8 cellular contexts compared by ENCODE assay signal in the genomic region with DNA sequence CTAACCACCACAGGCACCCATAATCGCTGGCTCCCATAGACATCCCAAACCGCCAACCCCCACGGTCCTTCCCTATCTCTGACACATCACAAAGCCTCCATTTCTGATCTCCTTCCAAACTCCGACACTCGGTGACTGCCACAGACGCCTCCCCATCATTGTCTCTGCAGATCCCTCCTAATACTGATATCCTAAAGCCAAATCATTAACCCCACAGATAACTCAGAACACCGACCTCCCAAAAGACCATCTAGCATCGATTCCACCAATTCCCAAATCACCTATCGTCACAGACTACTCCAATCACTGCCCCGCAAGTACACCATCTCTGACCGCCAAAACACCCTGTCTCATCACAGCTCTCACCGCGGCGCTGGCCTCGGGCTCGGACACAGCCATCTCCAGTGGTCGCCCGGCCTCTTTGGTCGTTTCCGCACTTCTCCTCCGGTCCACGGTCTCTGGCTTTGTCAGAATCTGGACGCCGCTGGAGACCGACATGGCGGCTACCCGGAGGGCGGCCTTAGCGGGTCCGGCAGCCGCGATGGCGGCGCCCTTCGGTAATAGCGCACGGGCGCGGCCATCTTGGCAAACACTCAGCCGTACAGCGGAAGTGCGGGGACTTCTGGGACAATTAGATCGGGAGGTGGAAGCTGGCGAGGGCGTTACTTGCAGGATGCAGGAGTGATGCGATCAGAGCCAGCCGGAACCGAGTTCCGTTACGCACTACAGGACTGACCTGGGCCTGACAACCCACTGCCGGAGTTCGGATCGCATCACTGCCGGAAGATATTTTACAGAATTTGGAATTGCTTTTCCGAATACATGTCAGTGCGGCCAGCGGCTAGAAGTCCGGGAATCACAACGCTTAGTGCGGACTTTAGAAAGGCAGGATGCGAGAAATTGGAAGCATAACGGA. TPM values are rescaled to one million over a fixed set of nuclear protein-coding genes. Genes with fewer than 3 reads are reported as not detected.
DNase-seq lines count a peak whose midpoint lies in the region; ATAC-seq and TF ChIP-seq lines count a peak whose summit lies in the region.

Gene ZFP37, minus strand, starts transcription at position 534 of the 916 bp plus-strand sequence. Its CDS starts 36 bp downstream, at position 498.

- DNase-seq in Ammon's horn (ENCODE audit: low spot score) (peak; percentile 97), GM20000 (ENCODE audit: low spot score) (peak; percentile 88), RWPE2 (ENCODE audit: low spot score) (peak; percentile 83), globus pallidus (ENCODE audit: low spot score) (peak; percentile 96), neuronal stem cell (ENCODE audit: low spot score) (peak; percentile 79)
- peak; percentile 71 for DNase-seq in activated naive CD4-positive, alpha-beta T cell treated with anti-CD3 and anti-CD28 coated beads, Interleukin-2, amount 10 ng/mL, durations not matched to agents 7 days and 5 days

- H4K91ac ChIP-seq in neuronal stem cell (ENCODE audit: low read depth, low read length, poor library complexity) = no peak within 1 kb of the TSS

- H3K4me2 ChIP-seq in neuronal stem cell (ENCODE audit: insufficient read depth, low read length, poor library complexity, severe bottlenecking) = peak within 1 kb of the TSS; percentile 71

- peak within 1 kb of the TSS; percentile 72 for H4K8ac ChIP-seq in neuronal stem cell (ENCODE audit: low read depth, low read length)

- H3K27me3 Mint-ChIP-seq in activated naive CD4-positive, alpha-beta T cell treated with anti-CD3 and anti-CD28 coated beads, Interleukin-2, amount 10 ng/mL, durations not matched to agents 7 days and 5 days = peaks cover 11% of the 10 kb centered on the region

- H3K4me1 ChIP-seq in HUES48 (ENCODE audit: control insufficient read depth, insufficient read depth, low read length) (peaks cover 3% of the 10 kb centered on the region; the same call in 1 of the 2 replicates), RWPE2 (ENCODE audit: insufficient read depth, poor library complexity, severe bottlenecking) (peaks cover 6% of the 10 kb centered on the region), neuronal stem cell (ENCODE audit: control insufficient read depth in 2 of 2, insufficient read depth in 1 of 2, low read depth in 1 of 2, low read length in 2 of 2) (peaks cover 0 to 4% of the 10 kb centered on the region in 2 donors), stomach smooth muscle (ENCODE audit: control insufficient read depth, insufficient read depth, low read length) (peaks cover 6% of the 10 kb centered on the region)

- peaks cover 2% of the 10 kb centered on the region for H3K36me3 Mint-ChIP-seq in activated naive CD4-positive, alpha-beta T cell treated with anti-CD3 and anti-CD28 coated beads, Interleukin-2, amount 10 ng/mL, durations not matched to agents 7 days and 5 days

- peak within 1 kb of the TSS; percentile 92 for H3K4me3 ChIP-seq in HUES48 (ENCODE audit: low read depth, low read length)
- peak within 1 kb of the TSS; percentile 52 for H3K4me3 ChIP-seq in RWPE2 (ENCODE audit: severe bottlenecking)
- H3K4me3 ChIP-seq in neuronal stem cell (ENCODE audit: low read length in 2 of 2) = peak within 1 kb of the TSS; percentile 86 to 92
- peak within 1 kb of the TSS; percentile 92 to 100 for H3K4me3 ChIP-seq in stomach smooth muscle (ENCODE audit: low read length in 2 of 2)

- no peak within 1 kb of the TSS for H2BK12ac ChIP-seq in neuronal stem cell (ENCODE audit: low read length)

- H3K18ac ChIP-seq in neuronal stem cell (ENCODE audit: low read length) = peak within 1 kb of the TSS; percentile 98

- CTCF ChIA-PET in activated naive CD4-positive, alpha-beta T cell treated with anti-CD3 and anti-CD28 coated beads, Interleukin-2, amount 10 ng/mL, durations not matched to agents 7 days and 5 days (lab: Charles Lee) = no interaction called here

- peak within 1 kb of the TSS; percentile 97 for H2AFZ ChIP-seq in neuronal stem cell (ENCODE audit: low read length)

- TF ChIP-seq CTCF in GM20000 (IDR thresholded peaks at IDR 0.05; ENCODE audit: extremely low read depth, missing control alignments) (no peak), RWPE2 (IDR thresholded peaks at IDR 0.05; ENCODE audit: poor library complexity, severe bottlenecking) (no peak)

- H2BK5ac ChIP-seq in neuronal stem cell (ENCODE audit: low read length) = no peak within 1 kb of the TSS

- WGBS in neuronal stem cell (ENCODE audit: extremely low coverage in 2 of 2, insufficient read length in 2 of 2, insufficient replicate concordance in 1 of 2), 2 donors = no CpG with 5 or more reads among the region's 62 CpGs

- peak within 1 kb of the TSS; percentile 26 for H3K27ac ChIP-seq in HUES48 (ENCODE audit: low read depth, low read length)
- H3K27ac ChIP-seq in RWPE2 (ENCODE audit: poor library complexity, severe bottlenecking) = no peak within 1 kb of the TSS
- no peak within 1 kb of the TSS for H3K27ac ChIP-seq in neuronal stem cell (replicated peaks; ENCODE audit: low read length)
- H3K27ac ChIP-seq in stomach smooth muscle (ENCODE audit: low read length) = peak within 1 kb of the TSS; percentile 74

- no peak within 1 kb of the TSS for H2AK5ac ChIP-seq in neuronal stem cell (ENCODE audit: low read depth, low read length)

- ATAC-seq in RWPE2 (ENCODE audit: low read depth) = peak; percentile 99

- H3K14ac ChIP-seq in neuronal stem cell (ENCODE audit: low read length) = no peak within 1 kb of the TSS

- H3K4me3 Mint-ChIP-seq in activated naive CD4-positive, alpha-beta T cell treated with anti-CD3 and anti-CD28 coated beads, Interleukin-2, amount 10 ng/mL, durations not matched to agents 7 days and 5 days = no peak within 1 kb of the TSS

- no peaks in the 10 kb centered on the region for H3K4me1 Mint-ChIP-seq in activated naive CD4-positive, alpha-beta T cell treated with anti-CD3 and anti-CD28 coated beads, Interleukin-2, amount 10 ng/mL, durations not matched to agents 7 days and 5 days

- peak within 1 kb of the TSS; percentile 84 for H2BK15ac ChIP-seq in neuronal stem cell (ENCODE audit: low read length)

- peaks cover 5% of the 10 kb centered on the region for H3K79me1 ChIP-seq in neuronal stem cell (ENCODE audit: low read depth, low read length)

- H3K9ac ChIP-seq in HUES48 (ENCODE audit: low read depth, low read length) (peak within 1 kb of the TSS; percentile 75), neuronal stem cell (ENCODE audit: low read depth, low read length, poor library complexity) (peak within 1 kb of the TSS; percentile 88), stomach smooth muscle (ENCODE audit: low read length in 2 of 2) (peak within 1 kb of the TSS; percentile 87 to 91)

- H3K9me3 Mint-ChIP-seq in activated naive CD4-positive, alpha-beta T cell treated with anti-CD3 and anti-CD28 coated beads, Interleukin-2, amount 10 ng/mL, durations not matched to agents 7 days and 5 days = peaks cover 13% of the 10 kb centered on the region

- no peak within 1 kb of the TSS for H3K4ac ChIP-seq in neuronal stem cell (ENCODE audit: low read length)

- H3K9me3 ChIP-seq in HUES48 (ENCODE audit: control insufficient read depth, insufficient read depth, low read length) (peaks cover 27% of the 10 kb centered on the region), RWPE2 (ENCODE audit: severe bottlenecking) (peaks cover 3% of the 10 kb centered on the region), neuronal stem cell (replicated peaks in 1 of 2; ENCODE audit: control insufficient read depth in 2 of 2, insufficient read depth in 1 of 2, low read depth in 1 of 2, low read length in 2 of 2) (peaks cover 32 to 69% of the 10 kb centered on the region in 2 donors), stomach smooth muscle (ENCODE audit: control insufficient read depth in 2 of 2, low read length in 2 of 2) (peaks cover 39 to 40% of the 10 kb centered on the region in 2 donors)

- H3K23ac ChIP-seq in neuronal stem cell (ENCODE audit: low read depth, low read length, poor library complexity) = peak within 1 kb of the TSS; percentile 86

- H3K27ac Mint-ChIP-seq in activated naive CD4-positive, alpha-beta T cell treated with anti-CD3 and anti-CD28 coated beads, Interleukin-2, amount 10 ng/mL, durations not matched to agents 7 days and 5 days = no peak within 1 kb of the TSS

- H3K27me3 ChIP-seq in HUES48 (ENCODE audit: control insufficient read depth, insufficient read depth, low read length) (peaks cover 18% of the 10 kb centered on the region), RWPE2 (ENCODE audit: insufficient read depth, poor library complexity, severe bottlenecking) (peaks cover 8% of the 10 kb centered on the region), neuronal stem cell (ENCODE audit: control insufficient read depth in 3 of 3, insufficient read depth in 3 of 3, low read depth in 1 of 3, low read length in 3 of 3) (peaks cover 8 to 20% (median 9%) of the 10 kb centered on the region in 3 experiments), stomach smooth muscle (ENCODE audit: control insufficient read depth in 1 of 2, insufficient read depth in 2 of 2, low read length in 2 of 2) (peaks cover 7 to 10% of the 10 kb centered on the region in 2 donors)

- H2BK120ac ChIP-seq in neuronal stem cell (ENCODE audit: low read depth, low read length) = no peak within 1 kb of the TSS

- H3K36me3 ChIP-seq in HUES48 (ENCODE audit: control insufficient read depth, insufficient read depth, low read length) (no peaks in the 10 kb centered on the region), RWPE2 (ENCODE audit: low read depth) (no peaks in the 10 kb centered on the region), neuronal stem cell (replicated peaks in 1 of 2; ENCODE audit: control insufficient read depth in 2 of 2, insufficient read depth in 2 of 2, low read length in 2 of 2) (no peaks in the 10 kb centered on the region), stomach smooth muscle (ENCODE audit: control insufficient read depth in 2 of 2, insufficient read depth in 2 of 2, low read length in 2 of 2) (no peaks in the 10 kb centered on the region)

RNA-seq across cellular contexts. Expression of gene ZFP37, which starts in this region (rescaled TPM):
- 5.3 TPM for polyA plus RNA-seq in neuronal stem cell (2013, experiment 1 of 2)
- 5.4 TPM for polyA plus RNA-seq in neuronal stem cell (2013, experiment 2 of 2)

Comparison
In these comparisons a context has a peak if more than half of its experiments do, and no peak if none do; other contexts are left out.
1. H3K27ac ChIP-seq: peak in HUES48 (single experiment) and stomach smooth muscle (single experiment); none in RWPE2 (single experiment) and neuronal stem cell (single experiment).
2. Peak in every context shown above with its lines, with median percentiles within 50 percentile points of each other: DNase-seq, H3K4me3 ChIP-seq and H3K9ac ChIP-seq.